Comparison of ENCODE assay signal across 1 cellular context in the genomic region with DNA sequence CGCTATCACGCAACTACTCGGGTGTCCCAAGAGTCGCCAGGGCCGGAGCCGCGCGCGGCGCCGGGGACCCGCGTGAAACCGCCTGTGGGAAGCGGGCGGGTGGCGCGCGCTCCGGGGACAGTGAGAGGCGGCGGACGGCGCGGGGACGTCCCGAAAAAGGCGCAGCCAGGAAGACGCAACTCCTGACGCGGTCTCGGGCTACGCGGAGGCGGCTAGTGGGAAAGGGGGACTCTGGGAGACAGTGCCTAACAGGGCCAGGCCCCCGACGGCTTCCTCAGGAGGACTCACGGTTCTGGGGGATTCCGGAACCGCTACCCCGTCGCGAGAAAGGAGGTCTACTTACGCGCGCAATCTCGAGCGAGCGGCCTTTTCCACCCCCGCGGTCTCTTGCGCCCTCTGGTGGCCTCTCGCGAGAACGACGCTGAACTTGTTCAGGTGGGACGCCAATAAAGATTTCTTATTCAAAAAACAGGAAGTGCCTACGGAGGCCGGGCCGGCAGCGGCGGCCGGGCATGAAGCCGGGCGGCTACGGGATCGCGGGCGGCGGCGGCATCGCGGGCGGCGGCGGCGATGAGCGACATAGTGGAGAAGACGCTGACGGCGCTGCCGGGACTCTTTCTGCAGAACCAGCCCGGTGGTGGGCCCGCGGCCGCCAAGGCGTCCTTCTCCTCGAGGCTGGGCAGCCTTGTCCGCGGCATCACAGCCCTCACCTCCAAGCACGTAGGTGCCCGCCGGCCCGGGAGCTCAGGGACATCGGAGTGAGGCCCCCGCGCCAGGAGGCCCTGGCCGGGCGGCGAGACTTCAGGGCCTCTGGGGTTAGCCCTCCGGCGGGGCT.
TF ChIP-seq lines count a peak whose summit lies in the region.

AP4E1 (plus strand) TSS at position 475 of the 835 bp plus-strand sequence; CDS start at position 571, 96 bp downstream.

TF ChIP-seq in GM23338, 12 proteins besides CTCF, POLR2A, EP300 and RAD21 (continued from another document):
- TF ChIP-seq, protein P1, sequence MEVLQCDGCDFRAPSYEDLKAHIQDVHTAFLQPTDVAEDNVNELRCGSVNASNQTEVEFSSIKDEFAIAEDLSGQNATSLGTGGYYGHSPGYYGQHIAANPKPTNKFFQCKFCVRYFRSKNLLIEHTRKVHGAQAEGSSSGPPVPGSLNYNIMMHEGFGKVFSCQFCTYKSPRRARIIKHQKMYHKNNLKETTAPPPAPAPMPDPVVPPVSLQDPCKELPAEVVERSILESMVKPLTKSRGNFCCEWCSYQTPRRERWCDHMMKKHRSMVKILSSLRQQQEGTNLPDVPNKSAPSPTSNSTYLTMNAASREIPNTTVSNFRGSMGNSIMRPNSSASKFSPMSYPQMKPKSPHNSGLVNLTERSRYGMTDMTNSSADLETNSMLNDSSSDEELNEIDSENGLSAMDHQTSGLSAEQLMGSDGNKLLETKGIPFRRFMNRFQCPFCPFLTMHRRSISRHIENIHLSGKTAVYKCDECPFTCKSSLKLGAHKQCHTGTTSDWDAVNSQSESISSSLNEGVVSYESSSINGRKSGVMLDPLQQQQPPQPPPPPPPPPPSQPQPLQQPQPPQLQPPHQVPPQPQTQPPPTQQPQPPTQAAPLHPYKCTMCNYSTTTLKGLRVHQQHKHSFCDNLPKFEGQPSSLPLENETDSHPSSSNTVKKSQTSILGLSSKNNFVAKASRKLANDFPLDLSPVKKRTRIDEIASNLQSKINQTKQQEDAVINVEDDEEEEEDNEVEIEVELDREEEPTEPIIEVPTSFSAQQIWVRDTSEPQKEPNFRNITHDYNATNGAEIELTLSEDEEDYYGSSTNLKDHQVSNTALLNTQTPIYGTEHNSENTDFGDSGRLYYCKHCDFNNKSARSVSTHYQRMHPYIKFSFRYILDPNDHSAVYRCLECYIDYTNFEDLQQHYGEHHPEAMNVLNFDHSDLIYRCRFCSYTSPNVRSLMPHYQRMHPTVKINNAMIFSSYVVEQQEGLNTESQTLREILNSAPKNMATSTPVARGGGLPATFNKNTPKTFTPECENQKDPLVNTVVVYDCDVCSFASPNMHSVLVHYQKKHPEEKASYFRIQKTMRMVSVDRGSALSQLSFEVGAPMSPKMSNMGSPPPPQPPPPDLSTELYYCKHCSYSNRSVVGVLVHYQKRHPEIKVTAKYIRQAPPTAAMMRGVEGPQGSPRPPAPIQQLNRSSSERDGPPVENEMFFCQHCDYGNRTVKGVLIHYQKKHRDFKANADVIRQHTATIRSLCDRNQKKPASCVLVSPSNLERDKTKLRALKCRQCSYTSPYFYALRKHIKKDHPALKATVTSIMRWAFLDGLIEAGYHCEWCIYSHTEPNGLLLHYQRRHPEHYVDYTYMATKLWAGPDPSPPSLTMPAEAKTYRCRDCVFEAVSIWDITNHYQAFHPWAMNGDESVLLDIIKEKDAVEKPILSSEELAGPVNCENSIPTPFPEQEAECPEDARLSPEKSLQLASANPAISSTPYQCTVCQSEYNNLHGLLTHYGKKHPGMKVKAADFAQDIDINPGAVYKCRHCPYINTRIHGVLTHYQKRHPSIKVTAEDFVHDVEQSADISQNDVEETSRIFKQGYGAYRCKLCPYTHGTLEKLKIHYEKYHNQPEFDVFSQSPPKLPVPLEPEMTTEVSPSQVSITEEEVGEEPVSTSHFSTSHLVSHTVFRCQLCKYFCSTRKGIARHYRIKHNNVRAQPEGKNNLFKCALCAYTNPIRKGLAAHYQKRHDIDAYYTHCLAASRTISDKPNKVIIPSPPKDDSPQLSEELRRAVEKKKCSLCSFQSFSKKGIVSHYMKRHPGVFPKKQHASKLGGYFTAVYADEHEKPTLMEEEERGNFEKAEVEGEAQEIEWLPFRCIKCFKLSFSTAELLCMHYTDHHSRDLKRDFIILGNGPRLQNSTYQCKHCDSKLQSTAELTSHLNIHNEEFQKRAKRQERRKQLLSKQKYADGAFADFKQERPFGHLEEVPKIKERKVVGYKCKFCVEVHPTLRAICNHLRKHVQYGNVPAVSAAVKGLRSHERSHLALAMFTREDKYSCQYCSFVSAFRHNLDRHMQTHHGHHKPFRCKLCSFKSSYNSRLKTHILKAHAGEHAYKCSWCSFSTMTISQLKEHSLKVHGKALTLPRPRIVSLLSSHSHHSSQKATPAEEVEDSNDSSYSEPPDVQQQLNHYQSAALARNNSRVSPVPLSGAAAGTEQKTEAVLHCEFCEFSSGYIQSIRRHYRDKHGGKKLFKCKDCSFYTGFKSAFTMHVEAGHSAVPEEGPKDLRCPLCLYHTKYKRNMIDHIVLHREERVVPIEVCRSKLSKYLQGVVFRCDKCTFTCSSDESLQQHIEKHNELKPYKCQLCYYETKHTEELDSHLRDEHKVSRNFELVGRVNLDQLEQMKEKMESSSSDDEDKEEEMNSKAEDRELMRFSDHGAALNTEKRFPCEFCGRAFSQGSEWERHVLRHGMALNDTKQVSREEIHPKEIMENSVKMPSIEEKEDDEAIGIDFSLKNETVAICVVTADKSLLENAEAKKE (CRISPR knock-in tag; IDR thresholded peaks at IDR 0.05): no peak
- TF ChIP-seq, protein P2, sequence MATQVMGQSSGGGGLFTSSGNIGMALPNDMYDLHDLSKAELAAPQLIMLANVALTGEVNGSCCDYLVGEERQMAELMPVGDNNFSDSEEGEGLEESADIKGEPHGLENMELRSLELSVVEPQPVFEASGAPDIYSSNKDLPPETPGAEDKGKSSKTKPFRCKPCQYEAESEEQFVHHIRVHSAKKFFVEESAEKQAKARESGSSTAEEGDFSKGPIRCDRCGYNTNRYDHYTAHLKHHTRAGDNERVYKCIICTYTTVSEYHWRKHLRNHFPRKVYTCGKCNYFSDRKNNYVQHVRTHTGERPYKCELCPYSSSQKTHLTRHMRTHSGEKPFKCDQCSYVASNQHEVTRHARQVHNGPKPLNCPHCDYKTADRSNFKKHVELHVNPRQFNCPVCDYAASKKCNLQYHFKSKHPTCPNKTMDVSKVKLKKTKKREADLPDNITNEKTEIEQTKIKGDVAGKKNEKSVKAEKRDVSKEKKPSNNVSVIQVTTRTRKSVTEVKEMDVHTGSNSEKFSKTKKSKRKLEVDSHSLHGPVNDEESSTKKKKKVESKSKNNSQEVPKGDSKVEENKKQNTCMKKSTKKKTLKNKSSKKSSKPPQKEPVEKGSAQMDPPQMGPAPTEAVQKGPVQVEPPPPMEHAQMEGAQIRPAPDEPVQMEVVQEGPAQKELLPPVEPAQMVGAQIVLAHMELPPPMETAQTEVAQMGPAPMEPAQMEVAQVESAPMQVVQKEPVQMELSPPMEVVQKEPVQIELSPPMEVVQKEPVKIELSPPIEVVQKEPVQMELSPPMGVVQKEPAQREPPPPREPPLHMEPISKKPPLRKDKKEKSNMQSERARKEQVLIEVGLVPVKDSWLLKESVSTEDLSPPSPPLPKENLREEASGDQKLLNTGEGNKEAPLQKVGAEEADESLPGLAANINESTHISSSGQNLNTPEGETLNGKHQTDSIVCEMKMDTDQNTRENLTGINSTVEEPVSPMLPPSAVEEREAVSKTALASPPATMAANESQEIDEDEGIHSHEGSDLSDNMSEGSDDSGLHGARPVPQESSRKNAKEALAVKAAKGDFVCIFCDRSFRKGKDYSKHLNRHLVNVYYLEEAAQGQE (IDR thresholded peaks at IDR 0.05; ENCODE audit: unreplicated experiment): no peak
TF ChIP-seq in GM23338: peak in this region for 3.
